In genomic region chr12:104896146-104896545, GRCh38 we compare ENCODE assay signal across 27 cellular contexts.
DNase-seq lines count a peak whose midpoint lies in the region; ATAC-seq, FAIRE-seq and TF ChIP-seq lines count a peak whose summit lies in the region.
"Had no signal": no experiment of that assay in that cellular context is flagged by ENCODE, and none has a peak within 500 bp of the region (broad histone marks: within the 10 kb centered on the region; RNA-seq: fewer than 3 reads in every experiment).

No MANE protein-coding gene starts in this region.

- peaks cover 17% of the 10 kb centered on the region for H3K4me1 Mint-ChIP-seq in Calu3 (ENCODE audit: low read depth, unreplicated experiment)
- H3K4me1 Mint-ChIP-seq: CD4-positive, alpha-beta memory T cell; H9; IgD-negative memory B cell; T-cell had no signal

- DNase-seq in Calu3 (no peak), HT-29 (ENCODE audit: low spot score) (peak; percentile 20), pancreas (no peak), upper lobe of left lung (no peak), activated gamma-delta T cell treated with Interleukin-2 at 50 U/mL for 16 hours (no peak)
- DNase-seq: ACHN; CD4-positive, alpha-beta memory T cell; DMS79 treated with DMSO at 0.1 percent for 48 hours; H9; HFFc6; NCI-H1105; NCI-H146; NCI-H2081; NCI-H2171 treated with DMSO at 0.1 percent for 48 hours; NCI-H446; NCI-H526; NK-92 treated with Interleukin-12 subunit alpha and Interleukin-12 subunit beta, amount 100 ng/mL, for 24 hours; SJCRH30; T-cell had no signal

- H3K27ac ChIP-seq in pancreas (peak overlapping the region in 3 of 4 donors; percentile 4 to 24 (median 15)), upper lobe of left lung (no peak overlapping the region)
- H3K27ac ChIP-seq: BLaER1 treated with 17β-estradiol and CSF1 and Interleukin-3, amounts not matched to agents 10 nM and 100 nM; GM23248; SJCRH30 had no signal

- intact Hi-C loops in Calu3 (cut with micrococcal nuclease; ENCODE audit: unreplicated experiment) (loop anchor here (5.0 kb wide), 1 partner anchor 61 kb away; the partner anchor contains the start of gene SLC41A2), pancreas (cut with DNase I) (loop anchor here in 1 of 3 donors (10.0 kb wide), 1 partner anchor 49 kb away; no protein-coding TSS in a partner anchor)

- H3K9me3 ChIP-seq in pancreas (no peaks in the 10 kb centered on the region), upper lobe of left lung (no peaks in the 10 kb centered on the region)
- H3K9me3 ChIP-seq: SJCRH30 had no signal

- H3K36me3 Mint-ChIP-seq in Calu3 (ENCODE audit: insufficient read depth, unreplicated experiment): no peaks in the 10 kb centered on the region
- H3K36me3 Mint-ChIP-seq: IgD-negative memory B cell had no signal

- BruUV-seq in Calu3 (replicated peaks; lab: Mats Ljungman, UMichigan): no TSS peak

- H3K27me3 ChIP-seq in pancreas (no peaks in the 10 kb centered on the region), upper lobe of left lung (no peaks in the 10 kb centered on the region)
- H3K27me3 ChIP-seq: BLaER1 treated with 17β-estradiol and CSF1 and Interleukin-3, amounts not matched to agents 10 nM and 100 nM; SJCRH30 had no signal

- peaks cover 8 to 29% (median 21%) of the 10 kb centered on the region in 3 donors for H3K4me1 ChIP-seq in pancreas
- no peaks in the 10 kb centered on the region for H3K4me1 ChIP-seq in upper lobe of left lung
- H3K4me1 ChIP-seq: SJCRH30 had no signal

- peak overlapping the region; percentile 7 for H3K27ac Mint-ChIP-seq in Calu3 (ENCODE audit: unreplicated experiment)
- H3K27ac Mint-ChIP-seq: CD4-positive, alpha-beta memory T cell; H9; HFFc6; IgD-negative memory B cell; T-cell had no signal

- no peaks in the 10 kb centered on the region for H3K27me3 Mint-ChIP-seq in Calu3 (ENCODE audit: unreplicated experiment)
- H3K27me3 Mint-ChIP-seq: CD4-positive, alpha-beta memory T cell; IgD-negative memory B cell had no signal

- no peak for TF ChIP-seq EP300 in upper lobe of left lung (IDR thresholded peaks at IDR 0.05)

- no peak for TF ChIP-seq CTCF in Calu3 (IDR thresholded peaks at IDR 0.05; ENCODE audit: unreplicated experiment)
- TF ChIP-seq CTCF in pancreas (IDR thresholded peaks at IDR 0.05): no peak
- no peak for TF ChIP-seq CTCF in upper lobe of left lung (IDR thresholded peaks at IDR 0.05)

- H3K36me3 ChIP-seq in pancreas (no peaks in the 10 kb centered on the region), upper lobe of left lung (no peaks in the 10 kb centered on the region)
- H3K36me3 ChIP-seq: BLaER1 treated with 17β-estradiol and CSF1 and Interleukin-3, amounts not matched to agents 10 nM and 100 nM; SJCRH30 had no signal

- no peaks in the 10 kb centered on the region for H3K9me3 Mint-ChIP-seq in Calu3 (ENCODE audit: low read depth, unreplicated experiment)
- H3K9me3 Mint-ChIP-seq: H9, HFFc6 had no signal

- FAIRE-seq in islet of Langerhans (lab: Jason Lieb, UNC) (peak; percentile 64), pancreas (lab: Jason Lieb, UNC) (no peak)
- FAIRE-seq: GM12878, RCC 7860 had no signal

- H3K4me3 Mint-ChIP-seq in Calu3 (ENCODE audit: low read depth, unreplicated experiment): peak overlapping the region; percentile 6
- H3K4me3 Mint-ChIP-seq: CD4-positive, alpha-beta memory T cell; H9; HFFc6; IgD-negative memory B cell; T-cell had no signal

- TF ChIP-seq POLR2A in upper lobe of left lung (IDR thresholded peaks at IDR 0.05): no peak

- ATAC-seq in pancreas (peak; percentile 73 to 89 (median 83)), upper lobe of left lung (ENCODE audit: low FRiP score in 2 of 2) (no peak), HG03342 (IDR thresholded peaks at IDR 0.05; ENCODE audit: unreplicated experiment) (no peak), GM19467 (IDR thresholded peaks at IDR 0.05; ENCODE audit: unreplicated experiment) (no peak)
- ATAC-seq: GM12878, T-cell had no signal

- H3K4me3 ChIP-seq in pancreas (no peak overlapping the region), upper lobe of left lung (no peak overlapping the region)
- H3K4me3 ChIP-seq: BLaER1 treated with 17β-estradiol and CSF1 and Interleukin-3, amounts not matched to agents 10 nM and 100 nM; GM12878; GM23248; SJCRH30 had no signal

- CTCF ChIA-PET in Calu3 (lab: Charles Lee): no interaction called here

Comparison
In these comparisons a context has a peak if more than half of its experiments do, and no peak if none do; other contexts are left out.
1. ATAC-seq: peak in pancreas (4 of 4); none in upper lobe of left lung (0 of 2), HG03342 (single experiment) and GM19467 (single experiment).
2. H3K27ac ChIP-seq: peak in pancreas (3 of 4); none in upper lobe of left lung (0 of 4).